ENCODE assay signal across 11 cellular contexts in genomic region chr16:57531253-57531575, GRCh38. TPM values are rescaled to one million over a fixed set of nuclear protein-coding genes. Genes with fewer than 3 reads are reported as not detected.
DNase-seq lines count a peak whose midpoint lies in the region; ATAC-seq and TF ChIP-seq lines count a peak whose summit lies in the region.
"Had no signal": no experiment of that assay in that cellular context is flagged by ENCODE, and none has a peak within 500 bp of the region (broad histone marks: within the 10 kb centered on the region; RNA-seq: fewer than 3 reads in every experiment).

No MANE protein-coding gene starts in this region.

- H3K4me1 Mint-ChIP-seq in CD4-positive, alpha-beta memory T cell = peaks cover 53 to 67% (median 60%) of the 10 kb centered on the region in 4 donors
- peaks cover 53% of the 10 kb centered on the region for H3K4me1 Mint-ChIP-seq in activated naive CD8-positive, alpha-beta T cell treated with anti-CD3 and anti-CD28 coated beads, Interleukin-2, amount 10 ng/mL, durations not matched to agents 7 days and 5 days
- peaks cover 52% of the 10 kb centered on the region for H3K4me1 Mint-ChIP-seq in nephron

- no peaks in the 10 kb centered on the region for H4K20me1 ChIP-seq in HCT116 (ENCODE audit: insufficient read depth)

- H3K27me3 ChIP-seq in CD4-positive, alpha-beta memory T cell (ENCODE audit: insufficient read depth, low read length) = no peaks in the 10 kb centered on the region
- H3K27me3 ChIP-seq in HCT116 (ENCODE audit: insufficient read depth, low read length) = no peaks in the 10 kb centered on the region
- H3K27me3 ChIP-seq: suprapubic skin had no signal

- CTCF ChIA-PET in CD4-positive, alpha-beta memory T cell (lab: Charles Lee; ENCODE audit: partially characterized antibody) = interaction anchor here (1.5 to 3.6 kb wide), 2 partner anchors 13 to 112 kb away, joined by 4 to 28 read pairs; no protein-coding TSS in a partner anchor
- CTCF ChIA-PET in HCT116 (lab: Charles Lee) = no interaction called here

- peaks cover 66% of the 10 kb centered on the region for H3K4me1 ChIP-seq in CD4-positive, alpha-beta memory T cell (ENCODE audit: insufficient read depth, low read length)
- H3K4me1 ChIP-seq in HCT116 (ENCODE audit: control insufficient read depth in 1 of 2, insufficient read depth in 2 of 2, low read length in 2 of 2) = peaks cover 20 to 55% of the 10 kb centered on the region in 2 experiments

- no peak for TF ChIP-seq RAD21 in HCT116 (IDR thresholded peaks at IDR 0.05; ENCODE audit: low read depth)

- RAD21 ChIA-PET in HCT116 (lab: Charles Lee; ENCODE audit: low non-redundant PET in 1 of 2, low total read pairs in 2 of 2, uncharacterized antibody in 2 of 2, unreplicated experiment in 2 of 2) = no interaction called here

- H3K4me2 ChIP-seq in HCT116 (ENCODE audit: low read length) = peak overlapping the region; percentile 77

- H3K9ac ChIP-seq in HCT116 (ENCODE audit: low read length) = no peak overlapping the region

- H3K9me3 ChIP-seq in CD4-positive, alpha-beta memory T cell (ENCODE audit: control insufficient read depth in 1 of 2, low read length in 2 of 2) = no peaks in the 10 kb centered on the region
- H3K9me3 ChIP-seq in HCT116 (ENCODE audit: control insufficient read depth in 1 of 2, insufficient read depth in 1 of 2, low read depth in 1 of 2, low read length in 2 of 2) = no peaks in the 10 kb centered on the region
- H3K9me3 ChIP-seq: suprapubic skin had no signal

- no peaks in the 10 kb centered on the region for H3K36me3 ChIP-seq in CD4-positive, alpha-beta memory T cell (ENCODE audit: insufficient read depth, low read length)
- peaks cover 0 to 4% of the 10 kb centered on the region in 2 experiments; a peak in 1 of 4 replicates for H3K36me3 ChIP-seq in HCT116 (ENCODE audit: control insufficient read depth in 1 of 2, insufficient read depth in 2 of 2, low read length in 2 of 2)
- H3K36me3 ChIP-seq: suprapubic skin had no signal

- peaks cover 0 to 2% (median 0%) of the 10 kb centered on the region in 8 donors for H3K9me3 Mint-ChIP-seq in CD4-positive, alpha-beta memory T cell
- no peaks in the 10 kb centered on the region for H3K9me3 Mint-ChIP-seq in activated naive CD8-positive, alpha-beta T cell treated with anti-CD3 and anti-CD28 coated beads, Interleukin-2, amount 10 ng/mL, durations not matched to agents 7 days and 5 days
- H3K9me3 Mint-ChIP-seq in nephron = no peaks in the 10 kb centered on the region

- H2AFZ ChIP-seq in HCT116 (ENCODE audit: low read depth, low read length, poor library complexity, severe bottlenecking) = no peak overlapping the region

- H3K9me2 ChIP-seq in HCT116 (ENCODE audit: insufficient read depth) = no peaks in the 10 kb centered on the region

- TF ChIP-seq CTCF in HCT116 (IDR thresholded peaks at IDR 0.05 in 2 of 3, conservative IDR thresholded peaks at IDR 0.05 in 1 of 3; ENCODE audit: borderline replicate concordance in 1 of 3, insufficient read depth in 1 of 3, low read depth in 2 of 3, low read length in 2 of 3) (no peak), nephron (IDR thresholded peaks at IDR 0.05; ENCODE audit: unreplicated experiment in 3 of 3) (no peak)

- no TSS peak for BruUV-seq in HCT116 (replicated peaks; lab: Mats Ljungman, UMichigan)

- H3K27ac Mint-ChIP-seq in CD4-positive, alpha-beta memory T cell = peak overlapping the region; percentile 92 to 97 (median 96)
- peak overlapping the region; percentile 98 for H3K27ac Mint-ChIP-seq in activated naive CD8-positive, alpha-beta T cell treated with anti-CD3 and anti-CD28 coated beads, Interleukin-2, amount 10 ng/mL, durations not matched to agents 7 days and 5 days
- peak overlapping the region in 2 of 3 experiments; percentile 20 to 49 for H3K27ac Mint-ChIP-seq in nephron

- peak overlapping the region in 7 of 8 donors; percentile 29 to 89 (median 81) for H3K4me3 Mint-ChIP-seq in CD4-positive, alpha-beta memory T cell
- peak overlapping the region; percentile 81 for H3K4me3 Mint-ChIP-seq in activated naive CD8-positive, alpha-beta T cell treated with anti-CD3 and anti-CD28 coated beads, Interleukin-2, amount 10 ng/mL, durations not matched to agents 7 days and 5 days
- H3K4me3 Mint-ChIP-seq in nephron = peak overlapping the region in 2 of 3 experiments; percentile 7 to 19

- H3K27ac ChIP-seq in CD4-positive, alpha-beta memory T cell (ENCODE audit: low read depth, low read length) = peak overlapping the region; percentile 60
- H3K27ac ChIP-seq in HCT116 (ENCODE audit: low read depth, low read length) = no peak overlapping the region
- H3K27ac ChIP-seq: suprapubic skin had no signal

- POLR2A ChIA-PET in CD4-positive, alpha-beta memory T cell (lab: Charles Lee; ENCODE audit: partially characterized antibody) = interaction anchor here (0.8 to 1.1 kb wide), 3 partner anchors 11 to 204 kb away, joined by 3 to 5 read pairs (median 5); partner anchors contain the start of genes ADGRG5, KATNB1 and POLR2C
- POLR2A ChIA-PET in HCT116 (lab: Charles Lee) = no interaction called here
- POLR2A ChIA-PET in activated naive CD8-positive, alpha-beta T cell treated with anti-CD3 and anti-CD28 coated beads, Interleukin-2, amount 10 ng/mL, durations not matched to agents 7 days and 5 days (lab: Charles Lee) = interaction anchor here (1.0 to 1.3 kb wide), 3 partner anchors 11 to 204 kb away, joined by 3 to 5 read pairs (median 3); partner anchors contain the start of genes ADGRG5 and KATNB1

- no peak overlapping the region for H3K4me3 ChIP-seq in CD4-positive, alpha-beta memory T cell (ENCODE audit: low read length in 2 of 2)
- no peak overlapping the region for H3K4me3 ChIP-seq in HCT116 (replicated peaks in 1 of 2; ENCODE audit: low read depth in 1 of 2, low read length in 2 of 2)
- H3K4me3 ChIP-seq: suprapubic skin had no signal

- H3K79me2 ChIP-seq in HCT116 (ENCODE audit: insufficient read depth, low read length) = peaks cover 21% of the 10 kb centered on the region; the same call in 1 of the 2 replicates

- ATAC-seq in HCT116 (no peak), GM21526 (IDR thresholded peaks at IDR 0.05; ENCODE audit: low FRiP score, unreplicated experiment) (no peak)
- no peak for ATAC-seq in activated naive CD8-positive, alpha-beta T cell treated with anti-CD3 and anti-CD28 coated beads, Interleukin-2, amount 10 ng/mL, durations not matched to agents 7 days and 5 days (ENCODE audit: low read depth)

- no peak for TF ChIP-seq POLR2A in HCT116 (IDR thresholded peaks at IDR 0.05; ENCODE audit: borderline replicate concordance, extremely low read depth, insufficient read depth, insufficient read length)

- H3K27me3 Mint-ChIP-seq in CD4-positive, alpha-beta memory T cell = no peaks in the 10 kb centered on the region
- no peaks in the 10 kb centered on the region for H3K27me3 Mint-ChIP-seq in activated naive CD8-positive, alpha-beta T cell treated with anti-CD3 and anti-CD28 coated beads, Interleukin-2, amount 10 ng/mL, durations not matched to agents 7 days and 5 days
- H3K27me3 Mint-ChIP-seq in nephron (ENCODE audit: low read depth) = peaks cover 32% of the 10 kb centered on the region

- peaks cover 9 to 12% of the 10 kb centered on the region in 2 donors for H3K36me3 Mint-ChIP-seq in CD4-positive, alpha-beta memory T cell
- H3K36me3 Mint-ChIP-seq in activated naive CD8-positive, alpha-beta T cell treated with anti-CD3 and anti-CD28 coated beads, Interleukin-2, amount 10 ng/mL, durations not matched to agents 7 days and 5 days = peaks cover 3% of the 10 kb centered on the region
- H3K36me3 Mint-ChIP-seq in nephron (ENCODE audit: low read depth) = peaks cover 27% of the 10 kb centered on the region

- intact Hi-C loops in CD4-positive, alpha-beta memory T cell (cut with micrococcal nuclease) = no loop called here
- intact Hi-C loops in HCT116 (cut with micrococcal nuclease) = no loop called here

- DNase-seq in CD4-positive, alpha-beta memory T cell = no peak
- DNase-seq in HCT116 (ENCODE audit: low read depth, low spot score) (no peak), DMS 273 treated with DMSO at 0.1 percent for 48 hours (lab: John Stamatoyannopoulos, UW) (no peak), NCI-H1105 treated with DMSO at 0.1 percent for 48 hours (lab: John Stamatoyannopoulos, UW) (no peak)
- DNase-seq in activated naive CD8-positive, alpha-beta T cell treated with anti-CD3 and anti-CD28 coated beads, Interleukin-2, amount 10 ng/mL, durations not matched to agents 7 days and 5 days = peak; percentile 31
- DNase-seq: DMS153; HCEC 1CT; NK-92 treated with Interleukin-12 subunit alpha and Interleukin-12 subunit beta, amount 100 ng/mL, for 24 hours had no signal

TF ChIP-seq in HCT116, 20 proteins besides CTCF, POLR2A, EP300 and RAD21 (continues in another document):
- no peak for TF ChIP-seq EGR1 (IDR thresholded peaks at IDR 0.05; ENCODE audit: low read depth)
- no peak for TF ChIP-seq FOSL1 (IDR thresholded peaks at IDR 0.05; ENCODE audit: low read depth)
- TF ChIP-seq POLR2AphosphoS5 (IDR thresholded peaks at IDR 0.05; ENCODE audit: low read depth, low read length) = no peak
- no peak for TF ChIP-seq MAX (IDR thresholded peaks at IDR 0.05)
- no peak for TF ChIP-seq CBX3 (IDR thresholded peaks at IDR 0.05; ENCODE audit: low read depth)
- no peak for TF ChIP-seq YY1 (IDR thresholded peaks at IDR 0.05; ENCODE audit: extremely low read depth, insufficient replicate concordance, low read depth, low read length)
- TF ChIP-seq SRF (IDR thresholded peaks at IDR 0.05; ENCODE audit: low read depth) = no peak
- TF ChIP-seq SP1 (IDR thresholded peaks at IDR 0.05; ENCODE audit: low read depth) = no peak
- no peak for TF ChIP-seq SIN3A (IDR thresholded peaks at IDR 0.05; ENCODE audit: low read depth)

RNA-seq across cellular contexts. Expression of gene CCDC102A, which starts 5.2 kb away (rescaled TPM):
- 1 to 10 TPM; 4.7 to 5.4 TPM for total RNA-seq in CD4-positive, alpha-beta memory T cell
- 1 to 10 TPM; 1.2 to 9.9 TPM for polyA plus RNA-seq in CD4-positive, alpha-beta memory T cell
- 4.5 TPM for total RNA-seq in HCT116 (2021; ENCODE audit: unreplicated experiment)
- 4.0 and 5.5 TPM in 2 replicates for polyA plus RNA-seq in HCT116 (2012)
- 10 to 100 TPM; 11.3 to 15.1 TPM for total RNA-seq in activated naive CD8-positive, alpha-beta T cell treated with anti-CD3 and anti-CD28 coated beads, Interleukin-2, amount 10 ng/mL, durations not matched to agents 7 days and 5 days

RNA-seq across cellular contexts. Expression of gene ADGRG5, which starts 11.2 kb away (rescaled TPM):
- 1 to 10 TPM; 1.5 to 3.0 TPM for total RNA-seq in CD4-positive, alpha-beta memory T cell
- polyA plus RNA-seq in CD4-positive, alpha-beta memory T cell = 1 to 10 TPM; 2.3 to 3.8 TPM
- total RNA-seq in HCT116 (2021; ENCODE audit: unreplicated experiment) = 3.7 TPM
- 2.6 and 3.4 TPM in 2 replicates for polyA plus RNA-seq in HCT116 (2012)
- 10 to 100 TPM; 14.3 to 15.7 TPM for total RNA-seq in activated naive CD8-positive, alpha-beta T cell treated with anti-CD3 and anti-CD28 coated beads, Interleukin-2, amount 10 ng/mL, durations not matched to agents 7 days and 5 days

RNA-seq across cellular contexts. Expression of gene DOK4, which starts 44.9 kb away (rescaled TPM):
- total RNA-seq in CD4-positive, alpha-beta memory T cell = 1 to 10 TPM; 2.8 to 3.0 TPM
- polyA plus RNA-seq in CD4-positive, alpha-beta memory T cell = 1 to 10 TPM; 1.7 to 2.7 TPM
- 14.4 TPM for total RNA-seq in HCT116 (2021; ENCODE audit: unreplicated experiment)
- polyA plus RNA-seq in HCT116 (2012) = 14.7 and 17.3 TPM in 2 replicates
- 1 to 10 TPM; 6.3 to 6.4 TPM for total RNA-seq in activated naive CD8-positive, alpha-beta T cell treated with anti-CD3 and anti-CD28 coated beads, Interleukin-2, amount 10 ng/mL, durations not matched to agents 7 days and 5 days

Comparison
In these comparisons a context has a peak if more than half of its experiments do, and no peak if none do; other contexts are left out.
1. H3K27ac Mint-ChIP-seq: peak in every context shown above with its lines; median percentile 98 in activated naive CD8-positive, alpha-beta T cell treated with anti-CD3 and anti-CD28 coated beads, Interleukin-2, amount 10 ng/mL, durations not matched to agents 7 days and 5 days; 96 in CD4-positive, alpha-beta memory T cell; 34 in nephron.
2. H3K4me3 Mint-ChIP-seq: peak in every context shown above with its lines; median percentile 81 in CD4-positive, alpha-beta memory T cell; 81 in activated naive CD8-positive, alpha-beta T cell treated with anti-CD3 and anti-CD28 coated beads, Interleukin-2, amount 10 ng/mL, durations not matched to agents 7 days and 5 days; 13 in nephron.